ENCODE assay signal across 20 cellular contexts in genomic region chr5:956178-956761, GRCh38. TPM values are rescaled to one million over a fixed set of nuclear protein-coding genes. Genes with fewer than 3 reads are reported as not detected.
A peak's percentile ranks its signal among the peaks of the same experiment; 100 is the strongest.
DNase-seq lines count a peak whose midpoint lies in the region; ATAC-seq, FAIRE-seq and TF ChIP-seq lines count a peak whose summit lies in the region.
"Had no signal": no experiment of that assay in that cellular context is flagged by ENCODE, and none has a peak within 500 bp of the region (broad histone marks: within the 10 kb centered on the region; RNA-seq: fewer than 3 reads in every experiment).

No MANE protein-coding gene starts in this region.

- in situ Hi-C loops in HepG2 (cut with HindIII; ENCODE audit: extremely low pct_ligation_motif_present, low pct_unique_long_range_greater_than_20kb), result no loop called here

- TF ChIP-seq POLR2A in HepG2 (IDR thresholded peaks at IDR 0.05; ENCODE audit: insufficient read depth in 1 of 2, low read depth in 2 of 2, low read length in 2 of 2) (no peak), right lobe of liver (IDR thresholded peaks at IDR 0.05) (no peak)

- H3K36me3 ChIP-seq in HepG2 (replicated peaks in 1 of 2; ENCODE audit: control insufficient read depth in 1 of 2, insufficient read depth in 2 of 2, low read length in 2 of 2) (no peaks in the 10 kb centered on the region), right lobe of liver (no peaks in the 10 kb centered on the region), ectodermal cell (ENCODE audit: control insufficient read depth, insufficient read depth, low read length) (no peaks in the 10 kb centered on the region)

- no peaks in the 10 kb centered on the region for H4K20me1 ChIP-seq in HepG2 (ENCODE audit: insufficient read depth, low read length)

- no TSS peak for BruUV-seq in HepG2 (replicated peaks; lab: Mats Ljungman, UMichigan)

- H3K9me3 Mint-ChIP-seq in nephron, result peaks cover 4% of the 10 kb centered on the region
- peaks cover 2% of the 10 kb centered on the region for H3K9me3 Mint-ChIP-seq in chondrocyte (ENCODE audit: low read depth)
- H3K9me3 Mint-ChIP-seq: activated T-cell treated with anti-CD3 and anti-CD28 coated beads, Interleukin-2, amount 50 U/mL, for 24 hours; IgD-negative memory B cell; stimulated activated memory B cell treated with anti-CD40 and anti-IgM and Interleukin-4, amounts not matched to agents 10 μg/mL and 1 μg/mL and 100 μg/mL, for 72 hours had no signal

- no peak for TF ChIP-seq RAD21 in HepG2 (CRISPR knock-in tag; IDR thresholded peaks at IDR 0.05)

- no peak for ATAC-seq in HepG2
- ATAC-seq in right lobe of liver, result no peak
- ATAC-seq in HG02885 (IDR thresholded peaks at IDR 0.05; ENCODE audit: poor library complexity, unreplicated experiment), result no peak
- no peak for ATAC-seq in GM18858 (IDR thresholded peaks at IDR 0.05; ENCODE audit: unreplicated experiment)
- ATAC-seq in GM19324 (IDR thresholded peaks at IDR 0.05; ENCODE audit: low FRiP score, unreplicated experiment), result no peak

- H3K4me1 ChIP-seq in HepG2 (ENCODE audit: insufficient read depth, low read length) (peaks cover 34% of the 10 kb centered on the region), right lobe of liver (peaks cover 0 to 14% (median 9%) of the 10 kb centered on the region in 4 donors), ectodermal cell (ENCODE audit: control insufficient read depth, insufficient read depth, low read length) (peaks cover 8% of the 10 kb centered on the region)

- peak overlapping the region in 2 of 3 experiments; percentile 93 to 96 for H3K27ac Mint-ChIP-seq in nephron
- no peak overlapping the region for H3K27ac Mint-ChIP-seq in chondrocyte (ENCODE audit: unreplicated experiment)
- H3K27ac Mint-ChIP-seq: IgD-negative memory B cell had no signal

- TF ChIP-seq CTCF in HepG2 (CRISPR knock-in tag; IDR thresholded peaks at IDR 0.05) (no peak), right lobe of liver (IDR thresholded peaks at IDR 0.05) (no peak), nephron (IDR thresholded peaks at IDR 0.05; ENCODE audit: unreplicated experiment in 3 of 3) (no peak), chondrocyte (IDR thresholded peaks at IDR 0.05) (no peak)

- H3K9me3 ChIP-seq in HepG2 (ENCODE audit: low read length) (no peaks in the 10 kb centered on the region), right lobe of liver (no peaks in the 10 kb centered on the region), ectodermal cell (ENCODE audit: control insufficient read depth, low read length) (no peaks in the 10 kb centered on the region)

- DNase-seq in HepG2 (ENCODE audit: low spot score) (no peak), right lobe of liver (no peak), chondrocyte (ENCODE audit: low spot score) (no peak)
- DNase-seq: amygdala, MV-4-11, NCI-H2029 treated with DMSO at 0.1 percent for 48 hours, NCI-H526 treated with DMSO at 0.1 percent for 48 hours, occipital lobe, small intestine had no signal

- H3K36me3 Mint-ChIP-seq in nephron (ENCODE audit: low read depth), result no peaks in the 10 kb centered on the region
- H3K36me3 Mint-ChIP-seq in chondrocyte (ENCODE audit: low read depth), result peaks cover 6% of the 10 kb centered on the region
- H3K36me3 Mint-ChIP-seq: IgD-negative memory B cell; stimulated activated memory B cell treated with anti-CD40 and anti-IgM and Interleukin-4, amounts not matched to agents 10 μg/mL and 1 μg/mL and 100 μg/mL, for 72 hours had no signal

- H3K4me1 Mint-ChIP-seq in nephron (peaks cover 43% of the 10 kb centered on the region), chondrocyte (ENCODE audit: low read depth) (peaks cover 28% of the 10 kb centered on the region)
- H3K4me1 Mint-ChIP-seq: IgD-negative memory B cell had no signal

- no peak for FAIRE-seq in HepG2 (lab: Jason Lieb, UNC)
- FAIRE-seq: GM12878, small intestine had no signal

- no peaks in the 10 kb centered on the region for H3K79me2 ChIP-seq in HepG2 (ENCODE audit: insufficient read depth, low read length)

- POLR2A ChIA-PET in HepG2 (lab: Yijun Ruan, JAX), result no interaction called here

- H3K27me3 ChIP-seq in HepG2 (ENCODE audit: control insufficient read depth in 1 of 2, insufficient read depth in 2 of 2, low read length in 2 of 2) (peaks cover 2 to 69% of the 10 kb centered on the region in 2 experiments; a peak in 4 of 5 replicates), right lobe of liver (no peaks in the 10 kb centered on the region), ectodermal cell (ENCODE audit: control insufficient read depth, insufficient read depth, low read length, poor library complexity, severe bottlenecking) (no peaks in the 10 kb centered on the region)

- H3K4me3 Mint-ChIP-seq in nephron, result no peak overlapping the region
- no peak overlapping the region for H3K4me3 Mint-ChIP-seq in chondrocyte (ENCODE audit: unreplicated experiment)
- H3K4me3 Mint-ChIP-seq: IgD-negative memory B cell; stimulated activated memory B cell treated with anti-CD40 and anti-IgM and Interleukin-4, amounts not matched to agents 10 μg/mL and 1 μg/mL and 100 μg/mL, for 72 hours had no signal

- H2AFZ ChIP-seq in HepG2 (ENCODE audit: low read length), result no peak overlapping the region

- intact Hi-C loops in HepG2 (cut with micrococcal nuclease; ENCODE audit: unreplicated experiment) (no loop called here), right lobe of liver (cut with DNase I) (no loop called here)

- H3K4me2 ChIP-seq in HepG2 (ENCODE audit: low read depth, low read length), result no peak overlapping the region

- CTCF ChIA-PET in HepG2 (lab: Yijun Ruan, JAX; ENCODE audit: low intra/inter-chr PET ratio, low total read pairs), result no interaction called here

- peaks cover 36% of the 10 kb centered on the region for H3K27me3 Mint-ChIP-seq in nephron (ENCODE audit: low read depth)
- H3K27me3 Mint-ChIP-seq in chondrocyte (ENCODE audit: low read depth), result peaks cover 42% of the 10 kb centered on the region

- no peak overlapping the region for H3K4me3 ChIP-seq in HepG2 (replicated peaks in 1 of 3; ENCODE audit: insufficient read depth in 1 of 3, low read depth in 2 of 3, low read length in 3 of 3)
- no peak overlapping the region for H3K4me3 ChIP-seq in right lobe of liver
- no peak overlapping the region for H3K4me3 ChIP-seq in ectodermal cell (ENCODE audit: insufficient read depth, low read depth, low read length)
- H3K4me3 ChIP-seq: GM12878 had no signal

- TF ChIP-seq EP300 in HepG2 (IDR thresholded peaks at IDR 0.05; ENCODE audit: low read depth in 2 of 2, low read length in 2 of 2), result no peak
- TF ChIP-seq EP300 in HepG2 (CRISPR knock-in tag; IDR thresholded peaks at IDR 0.05; ENCODE audit: borderline replicate concordance), result no peak

- H3K27ac ChIP-seq in HepG2 (ENCODE audit: extremely low read length, insufficient read depth, low read length), result no peak overlapping the region
- peak overlapping the region in 1 of 3 donors; percentile 53 for H3K27ac ChIP-seq in right lobe of liver
- H3K27ac ChIP-seq in ectodermal cell (ENCODE audit: insufficient read depth, low read depth, low read length, poor library complexity, severe bottlenecking), result peak overlapping the region; percentile 44

- H3K9ac ChIP-seq in HepG2 (ENCODE audit: insufficient read depth, low read depth, low read length), result no peak overlapping the region

- 93% methylated on average over 11 of the region's 26 CpGs for WGBS in HepG2 (ENCODE audit: low lambda C conversion rate)
- 91% methylated on average over 6 of the region's 26 CpGs for WGBS in right lobe of liver (ENCODE audit: insufficient coverage, low coverage, low lambda C conversion rate, missing lambda C conversion rate)
- 94 to 96% methylated on average over 26 of the region's 26 CpGs for WGBS in ectodermal cell, 2 experiments

TF ChIP-seq in HepG2, 621 proteins besides CTCF, POLR2A, EP300 and RAD21:
- peak; percentile 42; the same call in 1 of the 2 replicates for TF ChIP-seq ZNF629 (CRISPR knock-in tag; conservative IDR thresholded peaks at IDR 0.05)
- no peak for TF ChIP-seq JUNB (CRISPR knock-in tag; IDR thresholded peaks at IDR 0.05; ENCODE audit: borderline replicate concordance)
TF ChIP-seq in HepG2: peak in this region for 1.

RNA-seq across cellular contexts. Expression of gene NKD2, which starts 52.3 kb away (rescaled TPM):
- total RNA-seq in HepG2 (2016; rRNA removed; fragmentation: Illumina TruSeq; extraction: Trizol), result 0.53 and 0.94 TPM in 2 replicates
- 0.26 and 0.91 TPM in 2 replicates for total RNA-seq in HepG2 (2016; cell fraction: cytosol; rRNA removed; fragmentation: Illumina TruSeq; extraction: Trizol; ENCODE audit: low read depth)
- total RNA-seq in HepG2 (2016; cell fraction: insoluble cytoplasmic fraction; rRNA removed; fragmentation: Illumina TruSeq; extraction: Trizol), result 0.77 and 1.1 TPM in 2 replicates
- total RNA-seq in HepG2 (2016; cell fraction: membrane; rRNA removed; fragmentation: Illumina TruSeq; extraction: Trizol), result 0.48 and 0.90 TPM in 2 replicates
- 0.81 and 2.0 TPM in 2 replicates for total RNA-seq in HepG2 (2016; cell fraction: nucleus; rRNA removed; fragmentation: Illumina TruSeq; extraction: Trizol)
- polyA plus RNA-seq in HepG2 (2011; rRNA removed), result 0.81 and 0.82 TPM in 2 replicates
- polyA plus RNA-seq in HepG2 (2011; cell fraction: cytosol; rRNA removed), result 0.13 and 0.70 TPM in 2 replicates
- 10.6 and 14.1 TPM in 2 replicates for polyA plus RNA-seq in HepG2 (2011; cell fraction: nucleus; rRNA removed)
- polyA plus RNA-seq in HepG2 (2012), result 0.39 and 0.79 TPM in 2 replicates
- polyA plus RNA-seq in HepG2 (2016; cell fraction: cytosol; fragmentation: Illumina TruSeq; extraction: Trizol; ENCODE audit: low read depth), result 0.59 and 0.60 TPM in 2 replicates
- polyA plus RNA-seq in HepG2 (2016; cell fraction: insoluble cytoplasmic fraction; fragmentation: Illumina TruSeq; extraction: Trizol; ENCODE audit: low read depth), result 1.1 and 1.2 TPM in 2 replicates
- polyA plus RNA-seq in HepG2 (2016; cell fraction: membrane; fragmentation: Illumina TruSeq; extraction: Trizol; ENCODE audit: low read depth), result 0.76 and 0.84 TPM in 2 replicates
- 5.1 and 6.3 TPM in 2 replicates for polyA plus RNA-seq in HepG2 (2016; cell fraction: nucleus; fragmentation: Illumina TruSeq; extraction: Trizol; ENCODE audit: insufficient read depth, low read depth)
- 1.6 TPM in 1 of 2 replicates, not detected in the other for polyA minus RNA-seq in HepG2 (2011; rRNA and poly(A)+ RNA removed; ENCODE audit: low replicate concordance)
- 0.30 and 0.62 TPM in 2 replicates for polyA minus RNA-seq in HepG2 (2011; cell fraction: cytosol; rRNA and poly(A)+ RNA removed)
- polyA minus RNA-seq in HepG2 (2011; cell fraction: nucleus; rRNA and poly(A)+ RNA removed), result 0.62 and 1.0 TPM in 2 replicates
- 1 to 10 TPM in 4 of 6 experiments, under 1 TPM in 2; 0.93 to 2.9 (median 2.2) TPM for total RNA-seq in right lobe of liver
- 8.9 TPM for polyA plus RNA-seq in ectodermal cell (2013, experiment 1 of 4)
- polyA plus RNA-seq in ectodermal cell (2013, experiment 2 of 4), result 4.5 TPM
- 6.8 TPM for polyA plus RNA-seq in ectodermal cell (2013, experiment 3 of 4)
- polyA plus RNA-seq in ectodermal cell (2013, experiment 4 of 4), result 7.4 TPM
- not detected in 3 replicates for total RNA-seq in chondrocyte
- total RNA-seq: endothelial cell of umbilical vein, mononuclear cell had no signal
- polyA plus RNA-seq: IgD-negative memory B cell had no signal
